ENCODE assay signal across 24 cellular contexts in the genomic region with DNA sequence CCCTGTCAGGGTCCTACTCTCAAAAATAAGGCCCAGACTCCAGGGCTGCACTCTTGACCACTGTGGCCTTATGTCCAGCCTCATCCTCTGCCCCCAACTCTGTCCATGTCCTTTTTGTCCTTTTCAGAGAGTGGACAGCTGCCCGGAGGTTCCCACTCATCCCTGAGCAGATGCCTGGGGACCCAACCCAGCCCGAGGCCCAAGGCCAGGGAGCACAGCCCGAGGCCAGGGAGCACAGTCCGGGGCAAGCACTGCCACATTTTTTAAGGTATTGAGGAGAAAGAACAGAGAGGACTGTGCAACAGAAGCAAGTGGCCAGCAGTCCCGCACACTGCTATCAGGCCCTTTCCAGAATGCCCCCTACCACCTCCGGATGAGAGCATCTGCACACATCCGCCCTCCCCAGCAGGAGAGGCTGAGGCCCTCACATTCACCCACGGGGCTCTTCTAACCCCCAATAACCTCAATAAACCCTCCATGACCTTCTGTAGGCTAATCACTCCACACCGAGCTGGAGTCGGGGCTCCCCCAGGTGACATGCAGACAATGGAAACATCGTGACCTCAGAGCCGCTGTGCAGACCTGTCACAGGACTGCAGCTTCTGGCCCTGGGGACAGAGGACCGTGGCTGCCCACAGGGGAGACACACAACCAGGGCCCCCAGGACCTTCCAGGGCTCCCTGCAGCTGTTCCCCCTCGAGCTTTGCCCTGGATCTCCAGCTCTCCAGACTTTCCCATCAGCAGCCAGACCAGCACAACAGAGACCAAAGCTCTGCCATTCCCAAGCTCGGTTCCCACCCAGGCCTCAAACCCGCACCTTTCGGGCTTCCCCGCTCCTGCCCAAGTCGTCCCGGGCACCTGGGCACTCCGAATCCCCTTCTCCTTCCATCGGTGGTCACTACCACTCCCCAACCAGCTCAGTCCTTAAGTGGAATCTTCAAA. TPM values are rescaled to one million over a fixed set of nuclear protein-coding genes. Genes with fewer than 3 reads are reported as not detected.
DNase-seq lines count a peak whose midpoint lies in the region; ATAC-seq, FAIRE-seq and TF ChIP-seq lines count a peak whose summit lies in the region.
"Had no signal": no experiment of that assay in that cellular context is flagged by ENCODE, and none has a peak within 500 bp of the region (broad histone marks: within the 10 kb centered on the region; RNA-seq: fewer than 3 reads in every experiment).

No MANE protein-coding gene starts in this region.

- no peak for TF ChIP-seq RAD21 in HepG2 (CRISPR knock-in tag; IDR thresholded peaks at IDR 0.05)

- FAIRE-seq in HepG2 (lab: Jason Lieb, UNC) = no peak
- FAIRE-seq: islet of Langerhans, urothelium cell line had no signal

- H3K4me1 ChIP-seq in HepG2 (ENCODE audit: insufficient read depth, low read length) (no peaks in the 10 kb centered on the region), thyroid gland (peaks cover 13 to 16% of the 10 kb centered on the region in 2 donors), endodermal cell (ENCODE audit: control insufficient read depth, insufficient read depth, low read length) (no peaks in the 10 kb centered on the region)
- H3K4me1 ChIP-seq: adrenal gland, HAP-1, stomach had no signal

- POLR2A ChIA-PET in HepG2 (lab: Yijun Ruan, JAX) = no interaction called here

- H3K27ac ChIP-seq in HepG2 (ENCODE audit: extremely low read length, insufficient read depth, low read length) (no peak overlapping the region), thyroid gland (peak overlapping the region in 2 of 3 donors; percentile 57 to 65), endodermal cell (ENCODE audit: low read depth, low read length) (no peak overlapping the region)
- H3K27ac ChIP-seq: adrenal gland, C4-2B, stomach had no signal

- ATAC-seq in Right ventricle myocardium inferior = no peak
- peak; percentile 57 for ATAC-seq in activated T-helper 17 cell treated with anti-CD3 and anti-CD28 coated beads, Interleukin-2, amount 50 U/mL, for 72 hours (replicated peaks)
- no peak; the same call in 2 of the 3 replicates for ATAC-seq in HepG2

- CTCF ChIA-PET in HepG2 (lab: Yijun Ruan, JAX; ENCODE audit: low intra/inter-chr PET ratio, low total read pairs) = no interaction called here

- no peak overlapping the region for H3K4me3 ChIP-seq in HepG2 (replicated peaks in 1 of 3; ENCODE audit: insufficient read depth in 1 of 3, low read depth in 2 of 3, low read length in 3 of 3)
- H3K4me3 ChIP-seq in thyroid gland (replicated peaks in 1 of 3) = no peak overlapping the region
- H3K4me3 ChIP-seq in endodermal cell (ENCODE audit: low read length) = no peak overlapping the region
- H3K4me3 ChIP-seq: adrenal gland, HAP-1, stomach had no signal

- TF ChIP-seq CTCF in HepG2 (CRISPR knock-in tag; IDR thresholded peaks at IDR 0.05) (no peak), thyroid gland (IDR thresholded peaks at IDR 0.05) (no peak), endodermal cell (conservative IDR thresholded peaks at IDR 0.05) (no peak)

- in situ Hi-C loops in HepG2 (cut with HindIII; ENCODE audit: extremely low pct_ligation_motif_present, low pct_unique_long_range_greater_than_20kb) = no loop called here

- peak; percentile 51 for DNase-seq in Right ventricle myocardium inferior (ENCODE audit: missing footprints)
- no peak for DNase-seq in cardiac septum (ENCODE audit: low spot score)
- no peak for DNase-seq in HepG2 (ENCODE audit: low spot score)
- no peak for DNase-seq in thyroid gland
- no peak for DNase-seq in stimulated activated CD4-positive, alpha-beta T cell treated with anti-CD3 and anti-CD28 coated beads, Interleukin-15, amount 100 ng/mL, for 24 hours
- no peak for DNase-seq in OCI-M1 (lab: John Stamatoyannopoulos, UW)
- no peak for DNase-seq in endodermal cell
- DNase-seq: ACHN; activated CD4-positive, alpha-beta T cell treated with anti-CD3 and anti-CD28 coated beads, Interleukin-2, amount 50 U/mL, for 4 hours; activated T-cell treated with anti-CD3 and anti-CD28 coated beads, Interleukin-2, amount 50 U/mL, for 48 hours; adrenal gland; DMS153; Karpas-422; NCI-H1092; NCI-H2081 treated with DMSO at 0.1 percent for 48 hours; NCI-H510A; retina; stomach had no signal

- H3K9ac ChIP-seq in HepG2 (ENCODE audit: insufficient read depth, low read depth, low read length) (no peak overlapping the region), endodermal cell (ENCODE audit: extremely low read depth, low read length, poor library complexity, severe bottlenecking) (no peak overlapping the region)

- WGBS in HepG2 (ENCODE audit: low lambda C conversion rate) = 35% methylated on average over 16 of the region's 22 CpGs
- 89 to 95% methylated on average over 20 to 22 of the region's 22 CpGs for WGBS in thyroid gland, 2 donors
- WGBS in endodermal cell (ENCODE audit: insufficient coverage in 1 of 2, insufficient read length in 1 of 2), 2 experiments = 90 to 96% methylated on average over 7 to 22 of the region's 22 CpGs

- peaks cover 5% of the 10 kb centered on the region for H3K4me1 Mint-ChIP-seq in activated T-helper 17 cell treated with anti-CD3 and anti-CD28 coated beads, Interleukin-2, amount 50 U/mL, for 72 hours
- H3K4me1 Mint-ChIP-seq in endodermal cell = peaks cover 3% of the 10 kb centered on the region
- H3K4me1 Mint-ChIP-seq: nephron had no signal

- intact Hi-C loops in Right ventricle myocardium inferior (cut with DNase I) (no loop called here), cardiac septum (cut with DNase I) (no loop called here), HepG2 (cut with micrococcal nuclease; ENCODE audit: unreplicated experiment) (no loop called here), thyroid gland (cut with DNase I) (no loop called here)

- TF ChIP-seq EP300 in HepG2 (IDR thresholded peaks at IDR 0.05; ENCODE audit: low read depth in 2 of 2, low read length in 2 of 2) (no peak), HepG2 (CRISPR knock-in tag; IDR thresholded peaks at IDR 0.05; ENCODE audit: borderline replicate concordance) (no peak)

- no peaks in the 10 kb centered on the region for H3K9me3 Mint-ChIP-seq in activated T-helper 17 cell treated with anti-CD3 and anti-CD28 coated beads, Interleukin-2, amount 50 U/mL, for 72 hours
- no peaks in the 10 kb centered on the region for H3K9me3 Mint-ChIP-seq in endodermal cell
- H3K9me3 Mint-ChIP-seq: nephron had no signal

- TF ChIP-seq POLR2A in HepG2 (IDR thresholded peaks at IDR 0.05; ENCODE audit: insufficient read depth in 1 of 2, low read depth in 2 of 2, low read length in 2 of 2) (no peak), thyroid gland (IDR thresholded peaks at IDR 0.05) (no peak)

- H4K20me1 ChIP-seq in HepG2 (ENCODE audit: insufficient read depth, low read length) = no peaks in the 10 kb centered on the region

- H3K36me3 Mint-ChIP-seq in activated T-helper 17 cell treated with anti-CD3 and anti-CD28 coated beads, Interleukin-2, amount 50 U/mL, for 72 hours (ENCODE audit: low read depth) = no peaks in the 10 kb centered on the region
- H3K36me3 Mint-ChIP-seq in endodermal cell (ENCODE audit: low read depth) = no peaks in the 10 kb centered on the region

- no peak overlapping the region for H3K4me2 ChIP-seq in HepG2 (ENCODE audit: low read depth, low read length)

- H3K36me3 ChIP-seq in HepG2 (replicated peaks in 1 of 2; ENCODE audit: control insufficient read depth in 1 of 2, insufficient read depth in 2 of 2, low read length in 2 of 2) (no peaks in the 10 kb centered on the region), thyroid gland (no peaks in the 10 kb centered on the region), endodermal cell (ENCODE audit: control insufficient read depth, insufficient read depth, low read length) (no peaks in the 10 kb centered on the region)
- H3K36me3 ChIP-seq: adrenal gland, HAP-1, stomach had no signal

- H3K79me2 ChIP-seq in HepG2 (ENCODE audit: insufficient read depth, low read length) = no peaks in the 10 kb centered on the region

- H3K4me3 Mint-ChIP-seq in activated T-helper 17 cell treated with anti-CD3 and anti-CD28 coated beads, Interleukin-2, amount 50 U/mL, for 72 hours = no peak overlapping the region
- no peak overlapping the region for H3K4me3 Mint-ChIP-seq in endodermal cell
- H3K4me3 Mint-ChIP-seq: nephron had no signal

- H3K9me3 ChIP-seq in HepG2 (ENCODE audit: low read length) = no peaks in the 10 kb centered on the region
- H3K9me3 ChIP-seq in thyroid gland = no peaks in the 10 kb centered on the region
- no peaks in the 10 kb centered on the region for H3K9me3 ChIP-seq in endodermal cell (ENCODE audit: control insufficient read depth, low read length)
- H3K9me3 ChIP-seq: adrenal gland, HAP-1, stomach had no signal

- H3K27me3 Mint-ChIP-seq in activated T-helper 17 cell treated with anti-CD3 and anti-CD28 coated beads, Interleukin-2, amount 50 U/mL, for 72 hours = peaks cover 4% of the 10 kb centered on the region
- peaks cover 7% of the 10 kb centered on the region for H3K27me3 Mint-ChIP-seq in endodermal cell (ENCODE audit: insufficient read depth)

- peaks cover 27 to 80% of the 10 kb centered on the region in 2 experiments for H3K27me3 ChIP-seq in HepG2 (ENCODE audit: control insufficient read depth in 1 of 2, insufficient read depth in 2 of 2, low read length in 2 of 2)
- no peaks in the 10 kb centered on the region for H3K27me3 ChIP-seq in thyroid gland
- H3K27me3 ChIP-seq in endodermal cell (ENCODE audit: control insufficient read depth, insufficient read depth, low read length, poor library complexity, severe bottlenecking) = no peaks in the 10 kb centered on the region
- H3K27me3 ChIP-seq: adrenal gland had no signal

- peak overlapping the region; percentile 61 for H3K27ac Mint-ChIP-seq in activated T-helper 17 cell treated with anti-CD3 and anti-CD28 coated beads, Interleukin-2, amount 50 U/mL, for 72 hours
- H3K27ac Mint-ChIP-seq in endodermal cell = no peak overlapping the region

- no peak overlapping the region for H2AFZ ChIP-seq in HepG2 (ENCODE audit: low read length)

- BruUV-seq in HepG2 (replicated peaks; lab: Mats Ljungman, UMichigan) = no TSS peak

RNA-seq across cellular contexts. Expression of a gene that starts 51.4 kb away (rescaled TPM):
- total RNA-seq in Right ventricle myocardium inferior = 95.4 TPM
- 149 TPM for total RNA-seq in cardiac septum
- total RNA-seq in activated T-helper 17 cell treated with anti-CD3 and anti-CD28 coated beads, Interleukin-2, amount 50 U/mL, for 72 hours = 1 to 10 TPM; 1.0 to 1.7 TPM
- total RNA-seq in HepG2 (2016; rRNA removed; fragmentation: Illumina TruSeq; extraction: Trizol) = 0.13 and 0.27 TPM in 2 replicates
- not detected in 2 replicates for total RNA-seq in HepG2 (2016; cell fraction: cytosol; rRNA removed; fragmentation: Illumina TruSeq; extraction: Trizol; ENCODE audit: low read depth)
- total RNA-seq in HepG2 (2016; cell fraction: insoluble cytoplasmic fraction; rRNA removed; fragmentation: Illumina TruSeq; extraction: Trizol) = 0.06 and 0.19 TPM in 2 replicates
- total RNA-seq in HepG2 (2016; cell fraction: membrane; rRNA removed; fragmentation: Illumina TruSeq; extraction: Trizol) = 0.21 TPM in 1 of 2 replicates, not detected in the other
- total RNA-seq in HepG2 (2016; cell fraction: nucleus; rRNA removed; fragmentation: Illumina TruSeq; extraction: Trizol) = 0.09 TPM in 1 of 2 replicates, not detected in the other
- 0.20 and 0.48 TPM in 2 replicates for polyA plus RNA-seq in HepG2 (2011; rRNA removed)
- polyA plus RNA-seq in HepG2 (2011; cell fraction: cytosol; rRNA removed) = 0.09 and 0.39 TPM in 2 replicates
- 0.10 and 0.19 TPM in 2 replicates for polyA plus RNA-seq in HepG2 (2011; cell fraction: nucleus; rRNA removed)
- polyA plus RNA-seq in HepG2 (2012) = 0.09 TPM in 1 of 2 replicates, not detected in the other
- polyA plus RNA-seq in HepG2 (2016; cell fraction: cytosol; fragmentation: Illumina TruSeq; extraction: Trizol; ENCODE audit: low read depth) = 0.18 TPM in 1 of 2 replicates, not detected in the other
- 0.43 and 0.62 TPM in 2 replicates for polyA plus RNA-seq in HepG2 (2016; cell fraction: insoluble cytoplasmic fraction; fragmentation: Illumina TruSeq; extraction: Trizol; ENCODE audit: low read depth)
- 0.30 TPM in 1 of 2 replicates, not detected in the other for polyA plus RNA-seq in HepG2 (2016; cell fraction: membrane; fragmentation: Illumina TruSeq; extraction: Trizol; ENCODE audit: low read depth)
- polyA plus RNA-seq in HepG2 (2016; cell fraction: nucleus; fragmentation: Illumina TruSeq; extraction: Trizol; ENCODE audit: insufficient read depth, low read depth) = not detected in 2 replicates
- 0.04 and 0.56 TPM in 2 replicates for polyA minus RNA-seq in HepG2 (2011; rRNA and poly(A)+ RNA removed; ENCODE audit: low replicate concordance)
- not detected in 2 replicates for polyA minus RNA-seq in HepG2 (2011; cell fraction: cytosol; rRNA and poly(A)+ RNA removed)
- not detected in 2 replicates for polyA minus RNA-seq in HepG2 (2011; cell fraction: nucleus; rRNA and poly(A)+ RNA removed)
- 10 to 100 TPM in 3 of 4 donors, 1 to 10 TPM in 1; 7.0 to 19.3 (median 18.5) TPM for total RNA-seq in thyroid gland
- total RNA-seq in endodermal cell = under 1 TPM in 1 of 2 donors, not detected in 1; 0.26 TPM
- polyA plus RNA-seq in endodermal cell (2013, experiment 1 of 2) = 0.32 TPM
- polyA plus RNA-seq in endodermal cell (2013, experiment 2 of 2) = 1.6 TPM

Comparison
In these comparisons a context has a peak if more than half of its experiments do, and no peak if none do; other contexts are left out.
1. H3K27ac ChIP-seq: peak in thyroid gland (2 of 3); none in HepG2 (single experiment) and endodermal cell (single experiment).